Comparison of ENCODE assay signal across 1 cellular context in the genomic region with DNA sequence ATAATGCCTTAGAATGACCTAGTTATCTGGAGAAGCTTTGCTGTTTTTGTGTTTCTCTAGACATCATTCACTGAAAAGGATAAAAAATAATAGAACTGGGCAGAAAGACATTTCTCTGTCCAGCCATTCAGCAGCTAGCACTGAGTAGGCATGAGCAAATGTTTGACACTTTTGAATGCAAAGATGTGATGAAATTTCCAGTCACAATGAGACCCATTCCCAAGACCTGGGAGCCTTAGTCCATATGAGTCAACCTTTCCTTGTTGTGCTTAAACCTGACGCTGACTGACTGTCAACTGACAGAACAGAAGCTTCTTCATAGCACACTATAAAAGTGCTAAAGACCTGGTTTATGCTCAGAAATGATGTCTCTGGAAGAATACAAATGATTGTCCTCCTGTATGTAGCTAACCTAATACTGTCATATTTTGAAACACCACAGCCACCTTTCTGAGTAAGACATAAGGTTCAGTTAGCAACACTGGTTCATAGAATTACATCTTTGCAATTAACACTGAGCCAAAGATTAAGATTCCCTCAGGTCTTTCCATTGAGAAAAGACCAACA.
A peak's percentile ranks its signal among the peaks of the same experiment; 100 is the strongest.
TF ChIP-seq lines count a peak whose summit lies in the region.

No MANE protein-coding gene starts in this region.

TF ChIP-seq in HepG2, 621 proteins besides CTCF, POLR2A, EP300 and RAD21 (continued from another document and continues in another):
- TF ChIP-seq, protein P1, sequence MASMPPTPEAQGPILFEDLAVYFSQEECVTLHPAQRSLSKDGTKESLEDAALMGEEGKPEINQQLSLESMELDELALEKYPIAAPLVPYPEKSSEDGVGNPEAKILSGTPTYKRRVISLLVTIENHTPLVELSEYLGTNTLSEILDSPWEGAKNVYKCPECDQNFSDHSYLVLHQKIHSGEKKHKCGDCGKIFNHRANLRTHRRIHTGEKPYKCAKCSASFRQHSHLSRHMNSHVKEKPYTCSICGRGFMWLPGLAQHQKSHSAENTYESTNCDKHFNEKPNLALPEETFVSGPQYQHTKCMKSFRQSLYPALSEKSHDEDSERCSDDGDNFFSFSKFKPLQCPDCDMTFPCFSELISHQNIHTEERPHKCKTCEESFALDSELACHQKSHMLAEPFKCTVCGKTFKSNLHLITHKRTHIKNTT (CRISPR knock-in tag; IDR thresholded peaks at IDR 0.05): no peak
- TF ChIP-seq NFKB2 (CRISPR knock-in tag; IDR thresholded peaks at IDR 0.05; ENCODE audit: borderline replicate concordance) (no peak), SOX5 (CRISPR knock-in tag; IDR thresholded peaks at IDR 0.05; ENCODE audit: borderline replicate concordance) (peak; percentile 70), ZNF737 (CRISPR knock-in tag; IDR thresholded peaks at IDR 0.05; ENCODE audit: borderline replicate concordance) (no peak), ZNF350 (CRISPR knock-in tag; IDR thresholded peaks at IDR 0.05; ENCODE audit: borderline replicate concordance, low read depth) (no peak), ZBTB7A (CRISPR knock-in tag; IDR thresholded peaks at IDR 0.05) (no peak), ZNF75D (CRISPR knock-in tag; IDR thresholded peaks at IDR 0.05; ENCODE audit: borderline replicate concordance) (no peak), SAP130 (CRISPR knock-in tag; IDR thresholded peaks at IDR 0.05; ENCODE audit: low read depth) (peak; percentile 78), JARID2 (CRISPR knock-in tag; IDR thresholded peaks at IDR 0.05; ENCODE audit: insufficient replicate concordance) (no peak), PHB2 (IDR thresholded peaks at IDR 0.05; ENCODE audit: partially characterized antibody) (no peak), NR1H2 (CRISPR knock-in tag; IDR thresholded peaks at IDR 0.05; ENCODE audit: borderline replicate concordance, low read depth) (no peak), HMGXB4 (CRISPR knock-in tag; IDR thresholded peaks at IDR 0.05; ENCODE audit: borderline replicate concordance in 1 of 2, low read depth in 1 of 2) (no peak), ZNF225 (CRISPR knock-in tag; IDR thresholded peaks at IDR 0.05) (no peak), ZNF335 (CRISPR knock-in tag; IDR thresholded peaks at IDR 0.05) (no peak), CREB1 (IDR thresholded peaks at IDR 0.05) (no peak), CREB1 (CRISPR knock-in tag; IDR thresholded peaks at IDR 0.05) (no peak), ELF3 (CRISPR knock-in tag; IDR thresholded peaks at IDR 0.05) (peak; percentile 75), CBFB (CRISPR knock-in tag; IDR thresholded peaks at IDR 0.05) (no peak), ZFX (CRISPR knock-in tag; IDR thresholded peaks at IDR 0.05; ENCODE audit: low read depth) (no peak), NFYC (CRISPR knock-in tag; IDR thresholded peaks at IDR 0.05) (no peak), ZNF878 (CRISPR knock-in tag; IDR thresholded peaks at IDR 0.05) (no peak), MIER2 (CRISPR knock-in tag; IDR thresholded peaks at IDR 0.05) (peak; percentile 84), ZSCAN25 (CRISPR knock-in tag; IDR thresholded peaks at IDR 0.05) (no peak), ZBTB7B (CRISPR knock-in tag; IDR thresholded peaks at IDR 0.05) (no peak), MNT (IDR thresholded peaks at IDR 0.05) (no peak), ZKSCAN1 (IDR thresholded peaks at IDR 0.05; ENCODE audit: low read length) (peak; percentile 59; the same call in 1 of the 2 replicates), ZNF660 (CRISPR knock-in tag; IDR thresholded peaks at IDR 0.05; ENCODE audit: borderline replicate concordance, low read depth) (no peak), GATA4 (IDR thresholded peaks at IDR 0.05; ENCODE audit: borderline replicate concordance, low read depth) (no peak), ZNF337 (CRISPR knock-in tag; IDR thresholded peaks at IDR 0.05; ENCODE audit: borderline replicate concordance, low read depth) (no peak), KDM1A (CRISPR knock-in tag; IDR thresholded peaks at IDR 0.05) (no peak), ZBED4 (CRISPR knock-in tag; IDR thresholded peaks at IDR 0.05; ENCODE audit: borderline replicate concordance) (no peak), HCFC1 (IDR thresholded peaks at IDR 0.05; ENCODE audit: low read depth, low read length) (no peak)
- TF ChIP-seq, protein P2, sequence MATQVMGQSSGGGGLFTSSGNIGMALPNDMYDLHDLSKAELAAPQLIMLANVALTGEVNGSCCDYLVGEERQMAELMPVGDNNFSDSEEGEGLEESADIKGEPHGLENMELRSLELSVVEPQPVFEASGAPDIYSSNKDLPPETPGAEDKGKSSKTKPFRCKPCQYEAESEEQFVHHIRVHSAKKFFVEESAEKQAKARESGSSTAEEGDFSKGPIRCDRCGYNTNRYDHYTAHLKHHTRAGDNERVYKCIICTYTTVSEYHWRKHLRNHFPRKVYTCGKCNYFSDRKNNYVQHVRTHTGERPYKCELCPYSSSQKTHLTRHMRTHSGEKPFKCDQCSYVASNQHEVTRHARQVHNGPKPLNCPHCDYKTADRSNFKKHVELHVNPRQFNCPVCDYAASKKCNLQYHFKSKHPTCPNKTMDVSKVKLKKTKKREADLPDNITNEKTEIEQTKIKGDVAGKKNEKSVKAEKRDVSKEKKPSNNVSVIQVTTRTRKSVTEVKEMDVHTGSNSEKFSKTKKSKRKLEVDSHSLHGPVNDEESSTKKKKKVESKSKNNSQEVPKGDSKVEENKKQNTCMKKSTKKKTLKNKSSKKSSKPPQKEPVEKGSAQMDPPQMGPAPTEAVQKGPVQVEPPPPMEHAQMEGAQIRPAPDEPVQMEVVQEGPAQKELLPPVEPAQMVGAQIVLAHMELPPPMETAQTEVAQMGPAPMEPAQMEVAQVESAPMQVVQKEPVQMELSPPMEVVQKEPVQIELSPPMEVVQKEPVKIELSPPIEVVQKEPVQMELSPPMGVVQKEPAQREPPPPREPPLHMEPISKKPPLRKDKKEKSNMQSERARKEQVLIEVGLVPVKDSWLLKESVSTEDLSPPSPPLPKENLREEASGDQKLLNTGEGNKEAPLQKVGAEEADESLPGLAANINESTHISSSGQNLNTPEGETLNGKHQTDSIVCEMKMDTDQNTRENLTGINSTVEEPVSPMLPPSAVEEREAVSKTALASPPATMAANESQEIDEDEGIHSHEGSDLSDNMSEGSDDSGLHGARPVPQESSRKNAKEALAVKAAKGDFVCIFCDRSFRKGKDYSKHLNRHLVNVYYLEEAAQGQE (IDR thresholded peaks at IDR 0.05; ENCODE audit: borderline replicate concordance in 1 of 2, low read depth in 1 of 2, low read length in 2 of 2): peak in 1 of 2 experiments; percentile 80; a peak in 1 of 4 replicates
- TF ChIP-seq, protein P3, sequence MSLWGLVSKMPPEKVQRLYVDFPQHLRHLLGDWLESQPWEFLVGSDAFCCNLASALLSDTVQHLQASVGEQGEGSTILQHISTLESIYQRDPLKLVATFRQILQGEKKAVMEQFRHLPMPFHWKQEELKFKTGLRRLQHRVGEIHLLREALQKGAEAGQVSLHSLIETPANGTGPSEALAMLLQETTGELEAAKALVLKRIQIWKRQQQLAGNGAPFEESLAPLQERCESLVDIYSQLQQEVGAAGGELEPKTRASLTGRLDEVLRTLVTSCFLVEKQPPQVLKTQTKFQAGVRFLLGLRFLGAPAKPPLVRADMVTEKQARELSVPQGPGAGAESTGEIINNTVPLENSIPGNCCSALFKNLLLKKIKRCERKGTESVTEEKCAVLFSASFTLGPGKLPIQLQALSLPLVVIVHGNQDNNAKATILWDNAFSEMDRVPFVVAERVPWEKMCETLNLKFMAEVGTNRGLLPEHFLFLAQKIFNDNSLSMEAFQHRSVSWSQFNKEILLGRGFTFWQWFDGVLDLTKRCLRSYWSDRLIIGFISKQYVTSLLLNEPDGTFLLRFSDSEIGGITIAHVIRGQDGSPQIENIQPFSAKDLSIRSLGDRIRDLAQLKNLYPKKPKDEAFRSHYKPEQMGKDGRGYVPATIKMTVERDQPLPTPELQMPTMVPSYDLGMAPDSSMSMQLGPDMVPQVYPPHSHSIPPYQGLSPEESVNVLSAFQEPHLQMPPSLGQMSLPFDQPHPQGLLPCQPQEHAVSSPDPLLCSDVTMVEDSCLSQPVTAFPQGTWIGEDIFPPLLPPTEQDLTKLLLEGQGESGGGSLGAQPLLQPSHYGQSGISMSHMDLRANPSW (CRISPR knock-in tag; IDR thresholded peaks at IDR 0.05; ENCODE audit: borderline replicate concordance): no peak
- TF ChIP-seq, protein P4, sequence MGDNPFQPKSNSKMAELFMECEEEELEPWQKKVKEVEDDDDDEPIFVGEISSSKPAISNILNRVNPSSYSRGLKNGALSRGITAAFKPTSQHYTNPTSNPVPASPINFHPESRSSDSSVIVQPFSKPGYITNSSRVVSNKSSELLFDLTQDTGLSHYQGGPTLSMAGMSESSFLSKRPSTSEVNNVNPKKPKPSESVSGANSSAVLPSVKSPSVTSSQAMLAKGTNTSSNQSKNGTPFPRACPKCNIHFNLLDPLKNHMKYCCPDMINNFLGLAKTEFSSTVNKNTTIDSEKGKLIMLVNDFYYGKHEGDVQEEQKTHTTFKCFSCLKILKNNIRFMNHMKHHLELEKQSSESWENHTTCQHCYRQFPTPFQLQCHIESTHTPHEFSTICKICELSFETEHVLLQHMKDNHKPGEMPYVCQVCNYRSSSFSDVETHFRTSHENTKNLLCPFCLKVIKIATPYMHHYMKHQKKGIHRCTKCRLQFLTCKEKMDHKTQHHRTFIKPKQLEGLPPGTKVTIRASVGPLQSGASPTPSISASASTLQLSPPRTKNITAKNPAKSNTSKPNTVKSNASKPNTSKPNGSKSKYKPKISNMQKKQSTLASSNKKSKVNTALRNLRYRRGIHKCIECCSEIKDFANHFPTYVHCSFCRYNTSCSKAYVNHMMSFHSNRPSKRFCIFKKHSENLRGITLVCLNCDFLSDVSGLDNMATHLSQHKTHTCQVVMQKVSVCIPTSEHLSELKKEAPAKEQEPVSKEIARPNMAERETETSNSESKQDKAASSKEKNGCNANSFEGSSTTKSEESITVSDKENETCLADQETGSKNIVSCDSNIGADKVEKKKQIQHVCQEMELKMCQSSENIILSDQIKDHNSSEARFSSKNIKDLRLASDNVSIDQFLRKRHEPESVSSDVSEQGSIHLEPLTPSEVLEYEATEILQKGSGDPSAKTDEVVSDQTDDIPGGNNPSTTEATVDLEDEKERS (CRISPR knock-in tag; IDR thresholded peaks at IDR 0.05): no peak
- TF ChIP-seq, protein P5, sequence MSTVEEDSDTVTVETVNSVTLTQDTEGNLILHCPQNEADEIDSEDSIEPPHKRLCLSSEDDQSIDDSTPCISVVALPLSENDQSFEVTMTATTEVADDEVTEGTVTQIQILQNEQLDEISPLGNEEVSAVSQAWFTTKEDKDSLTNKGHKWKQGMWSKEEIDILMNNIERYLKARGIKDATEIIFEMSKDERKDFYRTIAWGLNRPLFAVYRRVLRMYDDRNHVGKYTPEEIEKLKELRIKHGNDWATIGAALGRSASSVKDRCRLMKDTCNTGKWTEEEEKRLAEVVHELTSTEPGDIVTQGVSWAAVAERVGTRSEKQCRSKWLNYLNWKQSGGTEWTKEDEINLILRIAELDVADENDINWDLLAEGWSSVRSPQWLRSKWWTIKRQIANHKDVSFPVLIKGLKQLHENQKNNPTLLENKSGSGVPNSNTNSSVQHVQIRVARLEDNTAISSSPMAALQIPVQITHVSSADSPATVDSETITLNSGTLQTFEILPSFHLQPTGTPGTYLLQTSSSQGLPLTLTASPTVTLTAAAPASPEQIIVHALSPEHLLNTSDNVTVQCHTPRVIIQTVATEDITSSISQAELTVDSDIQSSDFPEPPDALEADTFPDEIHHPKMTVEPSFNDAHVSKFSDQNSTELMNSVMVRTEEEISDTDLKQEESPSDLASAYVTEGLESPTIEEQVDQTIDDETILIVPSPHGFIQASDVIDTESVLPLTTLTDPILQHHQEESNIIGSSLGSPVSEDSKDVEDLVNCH (CRISPR knock-in tag; IDR thresholded peaks at IDR 0.05): no peak
